ENCODE assay signal across 10 cellular contexts in the genomic region with DNA sequence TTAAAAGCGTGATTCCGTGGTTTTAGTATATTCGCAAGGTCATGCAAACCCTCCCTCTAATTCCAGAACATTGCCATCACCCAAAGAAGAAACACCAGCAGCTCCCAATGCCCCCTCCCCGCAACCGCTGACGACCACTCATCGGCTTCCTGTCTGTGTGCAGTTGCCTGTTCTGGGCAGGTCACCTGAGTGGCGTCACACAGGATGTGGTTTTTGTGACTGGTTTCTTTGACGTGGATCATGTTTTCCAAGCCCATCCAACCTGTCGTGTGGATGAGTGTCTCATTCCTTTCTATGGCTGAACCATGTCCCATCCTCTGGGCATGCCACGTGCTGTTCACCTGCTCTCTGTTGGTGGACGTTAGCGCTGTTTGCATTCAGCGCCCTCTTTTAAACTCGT.
DNase-seq lines count a peak whose midpoint lies in the region.
"Had no signal": no experiment of that assay in that cellular context is flagged by ENCODE, and none has a peak within 500 bp of the region (broad histone marks: within the 10 kb centered on the region; RNA-seq: fewer than 3 reads in every experiment).

No MANE protein-coding gene starts in this region.

- DNase-seq in DMS53 (lab: John Stamatoyannopoulos, UW) (peak; percentile 60), DMS53 treated with DMSO at 0.1 percent for 48 hours (lab: John Stamatoyannopoulos, UW; ENCODE audit: unreplicated experiment) (no peak), NCI-H748 treated with DMSO at 0.1 percent for 48 hours (lab: John Stamatoyannopoulos, UW) (no peak), NCI-H146 (lab: John Stamatoyannopoulos, UW) (no peak), activated gamma-delta T cell treated with Interleukin-2 at 50 U/mL for 16 hours (no peak)
- peak; percentile 3 to 13 for DNase-seq in activated CD4-positive, alpha-beta T cell treated with anti-CD3 and anti-CD28 coated beads, Interleukin-2, amount 50 U/mL, for 4 hours
- DNase-seq in central memory CD4-positive, alpha-beta T cell: peak; percentile 33
- peak; percentile 63 for DNase-seq in stimulated activated CD8-positive, alpha-beta memory T cell treated with anti-CD3 and anti-CD28 coated beads, Interleukin-4, amount 100 ng/mL, for 48 hours
- DNase-seq: effector CD8-positive, alpha-beta T cell; hippocampal formation had no signal

Comparison
In these comparisons a context has a peak if more than half of its experiments do, and no peak if none do; other contexts are left out.
1. DNase-seq: peak in DMS53 (single experiment), activated CD4-positive, alpha-beta T cell treated with anti-CD3 and anti-CD28 coated beads, Interleukin-2, amount 50 U/mL, for 4 hours (2 of 2), central memory CD4-positive, alpha-beta T cell (single experiment) and stimulated activated CD8-positive, alpha-beta memory T cell treated with anti-CD3 and anti-CD28 coated beads, Interleukin-4, amount 100 ng/mL, for 48 hours (single experiment); none in DMS53 treated with DMSO at 0.1 percent for 48 hours (single experiment), NCI-H748 treated with DMSO at 0.1 percent for 48 hours (single experiment), NCI-H146 (single experiment) and activated gamma-delta T cell treated with Interleukin-2 at 50 U/mL for 16 hours (single experiment).